ENCODE assay signal across 18 cellular contexts in the genomic region with DNA sequence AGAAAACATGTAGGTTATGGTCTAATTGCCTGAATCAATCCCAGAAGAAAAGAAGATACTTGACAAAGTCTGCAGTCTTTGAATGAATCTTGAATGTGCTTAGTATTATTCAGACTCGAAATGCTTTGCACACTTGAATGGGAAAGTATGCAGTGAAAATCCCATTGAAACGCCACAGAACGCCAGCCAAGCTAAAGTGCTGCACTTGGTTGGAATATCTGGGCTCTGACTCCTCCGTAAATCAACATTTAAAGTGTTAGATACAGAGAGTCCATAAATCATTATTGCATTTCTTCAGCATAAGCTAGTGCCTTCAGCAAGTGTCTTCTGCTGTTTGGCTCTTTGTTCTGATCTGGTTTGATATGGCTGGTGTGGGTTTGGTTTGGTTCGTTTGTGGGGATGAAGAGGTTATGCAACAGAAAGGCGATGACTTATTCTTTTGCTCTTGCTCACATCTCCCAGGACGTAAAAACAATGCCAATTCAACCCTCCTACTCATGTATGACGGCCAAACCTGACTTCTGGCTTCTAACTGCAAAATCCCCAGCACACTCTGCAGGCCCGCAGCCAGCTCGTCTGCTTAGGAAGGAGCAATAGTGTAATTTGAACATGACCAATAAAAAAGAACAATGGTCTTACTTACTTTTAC.
A peak's percentile ranks its signal among the peaks of the same experiment; 100 is the strongest.
DNase-seq lines count a peak whose midpoint lies in the region; ATAC-seq and TF ChIP-seq lines count a peak whose summit lies in the region.
"Had no signal": no experiment of that assay in that cellular context is flagged by ENCODE, and none has a peak within 500 bp of the region (broad histone marks: within the 10 kb centered on the region; RNA-seq: fewer than 3 reads in every experiment).

No MANE protein-coding gene starts in this region.

- intact Hi-C loops in ascending aorta (cut with DNase I) = no loop called here
- intact Hi-C loops in heart left ventricle (cut with DNase I) = loop anchor here in 1 of 10 donors (5.0 kb wide), 1 partner anchor 53 kb away; no protein-coding TSS in a partner anchor
- intact Hi-C loops in psoas muscle (cut with DNase I) = no loop called here
- intact Hi-C loops in A673 (cut with micrococcal nuclease; ENCODE audit: unreplicated experiment) = no loop called here

- WGBS in heart left ventricle, 4 donors = 65 to 72% (median 70%) methylated on average over 10 of the region's 10 CpGs
- 19 to 30% (median 23%) methylated on average over 10 of the region's 10 CpGs for WGBS in psoas muscle, 3 donors

- TF ChIP-seq POLR2A in heart left ventricle (IDR thresholded peaks at IDR 0.05) = no peak

- TF ChIP-seq CTCF in ascending aorta (IDR thresholded peaks at IDR 0.05) (no peak), heart left ventricle (IDR thresholded peaks at IDR 0.05) (no peak), psoas muscle (IDR thresholded peaks at IDR 0.05) (no peak), A673 (conservative IDR thresholded peaks at IDR 0.05; ENCODE audit: low read depth, low read length) (no peak)

- DNase-seq in DMS79 treated with DMSO at 0.1 percent for 48 hours (lab: John Stamatoyannopoulos, UW) (peak; percentile 70), ascending aorta (ENCODE audit: low spot score in 2 of 2) (peak in 1 of 2 donors; percentile 87), heart left ventricle (peak in 4 of 5 donors; percentile 22 to 57 (median 40)), psoas muscle (peak; percentile 65 to 70), A673 (ENCODE audit: low spot score) (no peak), T-helper 9 cell (no peak)
- DNase-seq: activated CD8-positive, alpha-beta memory T cell treated with anti-CD3 and anti-CD28 coated beads, Interleukin-2, amount 50 U/mL, for 4 hours; activated naive CD4-positive, alpha-beta T cell treated with anti-CD3 and anti-CD28 coated beads, Interleukin-2, amount 50 U/mL, for 16 hours; caudate nucleus; COR-L47; effector CD8-positive, alpha-beta T cell; GF-D8; immature natural killer cell; NCI-H1930; NCI-H82 had no signal

- POLR2A ChIA-PET in A673 (lab: Charles Lee; ENCODE audit: low non-redundant PET) = no interaction called here

- peak overlapping the region; percentile 56 to 59 for H3K27ac ChIP-seq in ascending aorta
- H3K27ac ChIP-seq in heart left ventricle = no peak overlapping the region
- H3K27ac ChIP-seq in psoas muscle = no peak overlapping the region
- no peak overlapping the region for H3K27ac ChIP-seq in A673 (ENCODE audit: low read depth, low read length, poor library complexity, severe bottlenecking)

- H3K4me3 ChIP-seq in ascending aorta = no peak overlapping the region
- no peak overlapping the region for H3K4me3 ChIP-seq in heart left ventricle
- no peak overlapping the region for H3K4me3 ChIP-seq in psoas muscle
- H3K4me3 ChIP-seq in A673 (ENCODE audit: low read depth, low read length, poor library complexity, severe bottlenecking) = no peak overlapping the region

- no peaks in the 10 kb centered on the region for H3K27me3 ChIP-seq in ascending aorta
- H3K27me3 ChIP-seq in heart left ventricle = no peaks in the 10 kb centered on the region
- H3K27me3 ChIP-seq in psoas muscle (ENCODE audit: insufficient read depth in 3 of 3, low read length in 2 of 3) = no peaks in the 10 kb centered on the region
- H3K27me3 ChIP-seq in A673 (replicated peaks; ENCODE audit: insufficient read depth, low read depth, low read length, poor library complexity) = no peaks in the 10 kb centered on the region

- H3K4me1 ChIP-seq in ascending aorta = peaks cover 0 to 39% of the 10 kb centered on the region in 2 donors
- H3K4me1 ChIP-seq in heart left ventricle = peaks cover 0 to 11% (median 0%) of the 10 kb centered on the region in 12 donors
- H3K4me1 ChIP-seq in psoas muscle = no peaks in the 10 kb centered on the region
- H3K4me1 ChIP-seq in A673 (ENCODE audit: insufficient read depth, low read length, poor library complexity, severe bottlenecking) = no peaks in the 10 kb centered on the region

- CTCF ChIA-PET in A673 (lab: Charles Lee) = no interaction called here

- no peaks in the 10 kb centered on the region for H3K36me3 ChIP-seq in ascending aorta
- H3K36me3 ChIP-seq in heart left ventricle = no peaks in the 10 kb centered on the region
- H3K36me3 ChIP-seq in psoas muscle (ENCODE audit: insufficient read depth in 1 of 2, low read depth in 1 of 2) = no peaks in the 10 kb centered on the region
- no peaks in the 10 kb centered on the region for H3K36me3 ChIP-seq in A673 (ENCODE audit: insufficient read depth, low read length, poor library complexity, severe bottlenecking)

- H3K9me3 ChIP-seq in ascending aorta (no peaks in the 10 kb centered on the region), heart left ventricle (no peaks in the 10 kb centered on the region), psoas muscle (no peaks in the 10 kb centered on the region), A673 (ENCODE audit: low read depth, low read length, poor library complexity, severe bottlenecking) (no peaks in the 10 kb centered on the region)

- peak in 3 of 4 donors; percentile 64 to 88 (median 72) for ATAC-seq in heart left ventricle
- ATAC-seq in psoas muscle = peak in 2 of 4 donors; percentile 28 to 37
- no peak for ATAC-seq in GM19035 (IDR thresholded peaks at IDR 0.05; ENCODE audit: unreplicated experiment)
- no peak for ATAC-seq in HG03135 (IDR thresholded peaks at IDR 0.05; ENCODE audit: unreplicated experiment)
- ATAC-seq: activated CD4-positive, CD25-positive, alpha-beta regulatory T cell treated with anti-CD3 and anti-CD28 coated beads, Interleukin-2, amount 50 U/mL, for 24 hours had no signal

- no TSS peak for BruUV-seq in A673 (replicated peaks; lab: Mats Ljungman, UMichigan)

Comparison
In these comparisons a context has a peak if more than half of its experiments do, and no peak if none do; other contexts are left out.
1. DNase-seq: peak in DMS79 treated with DMSO at 0.1 percent for 48 hours (single experiment), heart left ventricle (4 of 5) and psoas muscle (2 of 2); none in A673 (single experiment) and T-helper 9 cell (single experiment).
2. H3K27ac ChIP-seq: peak in ascending aorta (2 of 2); none in heart left ventricle (0 of 12), psoas muscle (single experiment) and A673 (single experiment).
3. ATAC-seq: peak in heart left ventricle (3 of 4); none in GM19035 (single experiment) and HG03135 (single experiment).